In the genomic region with DNA sequence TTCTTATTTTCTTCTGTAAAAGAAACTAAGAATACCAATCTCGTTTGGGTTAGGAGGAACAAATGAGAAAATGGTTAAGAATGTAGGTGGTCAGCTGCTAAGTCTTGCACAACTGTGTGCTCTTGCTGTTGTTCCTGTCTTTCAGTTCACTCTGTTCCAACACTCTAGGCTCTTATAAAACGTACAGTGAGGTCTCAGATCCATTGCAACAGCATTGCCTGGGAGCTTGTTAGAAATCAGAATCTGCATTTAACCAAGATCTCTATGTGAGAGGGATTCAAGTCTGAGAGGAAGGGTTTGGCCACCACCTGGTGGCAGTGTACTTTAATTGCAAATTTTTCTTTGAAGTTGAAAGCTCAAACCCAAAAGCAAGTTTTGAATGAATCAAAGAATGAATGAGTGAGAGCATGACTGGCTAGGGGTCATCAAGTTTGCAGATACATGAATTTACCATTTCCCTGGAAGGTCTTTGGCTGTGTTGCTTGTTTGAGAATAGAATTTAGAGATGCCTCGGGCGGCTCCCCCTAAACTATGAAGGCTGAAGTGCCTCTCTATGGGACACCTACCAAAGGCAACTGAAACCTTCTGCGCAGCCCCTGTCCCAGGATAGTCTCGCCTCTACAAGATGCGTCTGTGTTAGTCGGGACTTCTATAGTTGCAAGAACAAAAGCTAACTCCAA, we compare ENCODE assay signal across 9 cellular contexts. TPM values are rescaled to one million over a fixed set of nuclear protein-coding genes. Genes with fewer than 3 reads are reported as not detected.
DNase-seq lines count a peak whose midpoint lies in the region; TF ChIP-seq lines count a peak whose summit lies in the region.
"Had no signal": no experiment of that assay in that cellular context is flagged by ENCODE, and none has a peak within 500 bp of the region (broad histone marks: within the 10 kb centered on the region; RNA-seq: fewer than 3 reads in every experiment).

No MANE protein-coding gene starts in this region.

- DNase-seq in NCI-H2081 (lab: John Stamatoyannopoulos, UW) (peak; percentile 17 to 36), NCI-H2081 treated with DMSO at 0.1 percent for 48 hours (lab: John Stamatoyannopoulos, UW) (no peak), LoVo (ENCODE audit: low spot score) (peak; percentile 54), T1000 (lab: John Stamatoyannopoulos, UW) (peak; percentile 6), dermis microvascular lymphatic vessel endothelial cell (ENCODE audit: low read depth in 2 of 2) (peak; percentile 47 to 65), lower leg skin (ENCODE audit: low spot score in 2 of 2) (peak; percentile 74 to 83), cortex of kidney (lab: John Stamatoyannopoulos, UW) (no peak)

- no peak for TF ChIP-seq CTCF in lower leg skin (IDR thresholded peaks at IDR 0.05)

- H3K27ac ChIP-seq in temporal lobe (ENCODE audit: low read depth, low read length): peak overlapping the region; percentile 45

- TF ChIP-seq POLR2A in lower leg skin (IDR thresholded peaks at IDR 0.05): no peak

- intact Hi-C loops in lower leg skin (cut with DNase I; ENCODE audit: low total_unique reads): no loop called here

- 62 to 66% methylated on average over 8 of the region's 8 CpGs for WGBS in lower leg skin, 2 donors

- no peak overlapping the region for H3K4me3 ChIP-seq in lower leg skin (ENCODE audit: low read depth, poor library complexity, severe bottlenecking)
- H3K4me3 ChIP-seq: thoracic aorta had no signal

RNA-seq across cellular contexts. Expression of a gene that starts 2.5 kb away (rescaled TPM):
- not detected in 2 replicates for total RNA-seq in dermis microvascular lymphatic vessel endothelial cell
- total RNA-seq in lower leg skin: 100 to 1,000 TPM in 1 of 4 donors, 10 to 100 TPM in 3; 13.9 to 116 (median 59.9) TPM
- total RNA-seq in temporal lobe: not detected

RNA-seq across cellular contexts. Expression of a gene that starts 39.0 kb away (rescaled TPM):
- total RNA-seq in dermis microvascular lymphatic vessel endothelial cell: not detected in 2 replicates
- total RNA-seq in lower leg skin: under 1 TPM in 1 of 4 donors, not detected in 3; 0.13 TPM
- total RNA-seq in temporal lobe: 0.25 TPM
- total RNA-seq: thoracic aorta had no signal

RNA-seq across cellular contexts. Expression of a gene that starts 46.1 kb away (rescaled TPM):
- total RNA-seq in dermis microvascular lymphatic vessel endothelial cell (not detected in 2 replicates), lower leg skin (100 to 1,000 TPM; 131 to 246 (median 157) TPM), temporal lobe (not detected)
- total RNA-seq: thoracic aorta had no signal

Comparison
In these comparisons a context has a peak if more than half of its experiments do, and no peak if none do; other contexts are left out.
1. DNase-seq: peak in NCI-H2081 (2 of 2), LoVo (single experiment), T1000 (single experiment), dermis microvascular lymphatic vessel endothelial cell (2 of 2) and lower leg skin (2 of 2); none in NCI-H2081 treated with DMSO at 0.1 percent for 48 hours (single experiment) and cortex of kidney (single experiment).
2. RNA of a gene that starts 2.5 kb away (total RNA-seq): 13.9 to 116 TPM in lower leg skin; not detected in dermis microvascular lymphatic vessel endothelial cell and not detected in temporal lobe (single experiment); every median in the first group is over 10 times any median in the second.
3. RNA of a gene that starts 46.1 kb away (total RNA-seq): 131 to 246 TPM in lower leg skin; not detected in dermis microvascular lymphatic vessel endothelial cell and not detected in temporal lobe (single experiment); every median in the first group is over 100 times any median in the second.